26 cellular contexts compared by ENCODE assay signal in genomic region chr5:144194148-144194547, GRCh38. TPM values are rescaled to one million over a fixed set of nuclear protein-coding genes. Genes with fewer than 3 reads are reported as not detected.
"Had no signal": no experiment of that assay in that cellular context is flagged by ENCODE, and none has a peak within 500 bp of the region (broad histone marks: within the 10 kb centered on the region; RNA-seq: fewer than 3 reads in every experiment).

No MANE protein-coding gene starts in this region.

- H3K4me3 ChIP-seq: ovary, right lobe of liver, stomach, thyroid gland, upper lobe of right lung had no signal

- H3K4me1 ChIP-seq: right lobe of liver, thyroid gland had no signal

- DNase-seq: activated CD4-positive, alpha-beta T cell treated with anti-CD3 and anti-CD28 coated beads for 4 hours; activated CD4-positive, alpha-beta T cell treated with anti-CD3 and anti-CD28 coated beads, Interleukin-2, amount 50 U/mL, for 4 hours; activated effector memory CD4-positive, alpha-beta T cell treated with Interleukin-2 at 50 U/mL for 16 hours; activated naive CD4-positive, alpha-beta T cell treated with Interleukin-2 at 50 U/mL for 16 hours; activated naive CD8-positive, alpha-beta T cell treated with anti-CD3 and anti-CD28 coated beads, Interleukin-2, amount 10 ng/mL, durations not matched to agents 7 days and 5 days; activated T-cell treated with anti-CD3 and anti-CD28 coated beads for 4 hours; activated T-cell treated with anti-CD3 and anti-CD28 coated beads, Interleukin-2, amount 50 U/mL, for 72 hours; amniotic stem cell; brain microvascular endothelial cell; endodermal cell; foreskin fibroblast; head of caudate nucleus; hippocampal formation; left cardiac atrium; left ventricle myocardium superior; naive B cell; ovary; right lobe of liver; stimulated activated naive B cell treated with anti-CD40 and anti-IgM and Interleukin-4, amounts not matched to agents 10 μg/mL and 1 μg/mL and 100 μg/mL, for 72 hours; stomach; T-helper 17 cell; T1000; thyroid gland; upper lobe of right lung had no signal

- H3K27me3 ChIP-seq: brain microvascular endothelial cell, ovary, right lobe of liver, thyroid gland, upper lobe of right lung had no signal

- H3K27ac ChIP-seq: brain microvascular endothelial cell, ovary, right lobe of liver, stomach, thyroid gland, upper lobe of right lung, VCaP had no signal

- ATAC-seq: activated T-cell treated with anti-CD3 and anti-CD28 coated beads, Interleukin-2, amount 50 U/mL, for 72 hours; esophagus mucosa; left cardiac atrium; left ventricle myocardium superior; right lobe of liver; stimulated activated naive B cell treated with anti-CD40 and anti-IgM and Interleukin-4, amounts not matched to agents 10 μg/mL and 1 μg/mL and 100 μg/mL, for 72 hours; T-helper 17 cell; upper lobe of right lung had no signal

- H3K9me3 ChIP-seq: ovary, right lobe of liver, stomach, thyroid gland, upper lobe of right lung had no signal

- H3K36me3 ChIP-seq: brain microvascular endothelial cell, ovary, right lobe of liver, stomach, thyroid gland, upper lobe of right lung had no signal

RNA-seq across cellular contexts. Expression of gene KCTD16, which starts 23.5 kb away (rescaled TPM):
- total RNA-seq: esophagus mucosa, left ventricle myocardium superior, T-helper 17 cell had no signal
